20 cellular contexts compared by ENCODE assay signal in the genomic region with DNA sequence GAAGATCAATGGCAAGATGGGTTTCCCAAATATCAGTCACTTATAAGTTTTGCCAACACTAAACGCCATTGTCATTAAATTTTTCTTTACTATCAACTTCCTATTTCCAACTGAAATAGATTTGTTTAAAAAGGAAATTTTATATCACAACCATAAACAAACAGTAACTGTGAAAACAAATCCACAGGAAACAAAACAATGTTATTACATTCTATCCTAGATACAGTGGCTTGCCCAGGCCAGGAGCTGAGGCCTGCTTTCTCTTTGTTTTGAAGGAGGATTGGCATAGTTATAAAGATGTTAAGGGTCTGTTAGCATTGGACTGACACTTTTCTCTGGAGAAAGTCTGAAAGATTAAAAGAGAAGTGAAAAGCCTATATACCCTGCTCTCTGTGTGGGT. TPM values are rescaled to one million over a fixed set of nuclear protein-coding genes. Genes with fewer than 3 reads are reported as not detected.
DNase-seq lines count a peak whose midpoint lies in the region; ATAC-seq and TF ChIP-seq lines count a peak whose summit lies in the region.
"Had no signal": no experiment of that assay in that cellular context is flagged by ENCODE, and none has a peak within 500 bp of the region (broad histone marks: within the 10 kb centered on the region; RNA-seq: fewer than 3 reads in every experiment).

No MANE protein-coding gene starts in this region.

- intact Hi-C loops in CD8-positive, alpha-beta T cell (cut with DNase I, micrococcal nuclease), result no loop called here
- intact Hi-C loops in activated T-helper 2 cell treated with anti-CD3 and anti-CD28 coated beads, Interferon-gamma antibody, Interleukin-2, Interleukin-4, amounts not matched to agents 10 μg/mL and 5 μg/mL and 100 μg/mL, durations not matched to agents 14 hours and 24 hours and 36 hours (cut with micrococcal nuclease), result no loop called here
- intact Hi-C loops in naive thymus-derived CD4-positive, alpha-beta T cell (cut with micrococcal nuclease), result no loop called here

- no peak overlapping the region for H3K4me3 Mint-ChIP-seq in CD4-positive, CD25-positive, alpha-beta regulatory T cell
- H3K4me3 Mint-ChIP-seq in CD8-positive, alpha-beta T cell, result no peak overlapping the region
- no peak overlapping the region for H3K4me3 Mint-ChIP-seq in activated T-helper 2 cell treated with anti-CD3 and anti-CD28 coated beads, Interferon-gamma antibody, Interleukin-2, Interleukin-4, amounts not matched to agents 10 μg/mL and 5 μg/mL and 100 μg/mL, durations not matched to agents 14 hours and 24 hours and 36 hours (ENCODE audit: low read depth)
- H3K4me3 Mint-ChIP-seq in naive thymus-derived CD4-positive, alpha-beta T cell, result no peak overlapping the region
- H3K4me3 Mint-ChIP-seq: endodermal cell had no signal

- H3K9me3 ChIP-seq in CD4-positive, CD25-positive, alpha-beta regulatory T cell (ENCODE audit: control insufficient read depth in 2 of 2, low read length in 2 of 2), result no peaks in the 10 kb centered on the region
- H3K9me3 ChIP-seq in CD8-positive, alpha-beta T cell (ENCODE audit: low read length), result no peaks in the 10 kb centered on the region
- H3K9me3 ChIP-seq in naive thymus-derived CD4-positive, alpha-beta T cell (ENCODE audit: control insufficient read depth in 2 of 3, low read length in 3 of 3), result no peaks in the 10 kb centered on the region
- H3K9me3 ChIP-seq: ascending aorta, left lung, mucosa of descending colon, thyroid gland had no signal

- H3K27ac ChIP-seq in CD4-positive, CD25-positive, alpha-beta regulatory T cell (ENCODE audit: insufficient read depth, low read length, poor library complexity, severe bottlenecking), result no peak overlapping the region
- H3K27ac ChIP-seq in CD8-positive, alpha-beta T cell (ENCODE audit: low read depth, low read length), result no peak overlapping the region
- H3K27ac ChIP-seq in naive thymus-derived CD4-positive, alpha-beta T cell (ENCODE audit: low read depth, low read length), result no peak overlapping the region
- H3K27ac ChIP-seq: ascending aorta, KMS-11, thyroid gland had no signal

- no peak for TF ChIP-seq CTCF in CD8-positive, alpha-beta T cell (IDR thresholded peaks at IDR 0.05)

- peaks cover 40% of the 10 kb centered on the region for H3K36me3 ChIP-seq in CD4-positive, CD25-positive, alpha-beta regulatory T cell (ENCODE audit: control insufficient read depth, insufficient read depth, low read length)
- H3K36me3 ChIP-seq in CD8-positive, alpha-beta T cell (ENCODE audit: insufficient read depth, low read length), result peaks cover 3% of the 10 kb centered on the region
- peaks cover 0 to 20% (median 4%) of the 10 kb centered on the region in 3 experiments for H3K36me3 ChIP-seq in naive thymus-derived CD4-positive, alpha-beta T cell (ENCODE audit: control insufficient read depth in 2 of 3, insufficient read depth in 3 of 3, low read length in 3 of 3)
- H3K36me3 ChIP-seq: ascending aorta, left lung, thyroid gland had no signal

- no peak overlapping the region for H3K4me3 ChIP-seq in CD4-positive, CD25-positive, alpha-beta regulatory T cell (ENCODE audit: low read depth, low read length)
- H3K4me3 ChIP-seq in CD8-positive, alpha-beta T cell (ENCODE audit: low read depth, low read length), result no peak overlapping the region
- no peak overlapping the region for H3K4me3 ChIP-seq in naive thymus-derived CD4-positive, alpha-beta T cell (ENCODE audit: low read length)
- H3K4me3 ChIP-seq: ascending aorta, left lung, mucosa of descending colon, thyroid gland had no signal

- no peaks in the 10 kb centered on the region for H3K27me3 Mint-ChIP-seq in CD4-positive, CD25-positive, alpha-beta regulatory T cell
- H3K27me3 Mint-ChIP-seq in CD8-positive, alpha-beta T cell (ENCODE audit: low read depth), result no peaks in the 10 kb centered on the region
- no peaks in the 10 kb centered on the region for H3K27me3 Mint-ChIP-seq in activated T-helper 2 cell treated with anti-CD3 and anti-CD28 coated beads, Interferon-gamma antibody, Interleukin-2, Interleukin-4, amounts not matched to agents 10 μg/mL and 5 μg/mL and 100 μg/mL, durations not matched to agents 14 hours and 24 hours and 36 hours (ENCODE audit: low read depth)
- H3K27me3 Mint-ChIP-seq in naive thymus-derived CD4-positive, alpha-beta T cell, result no peaks in the 10 kb centered on the region

- CTCF ChIA-PET in CD8-positive, alpha-beta T cell (lab: Charles Lee), result interaction anchor here (1.0 kb wide), 1 partner anchor 13 kb away, joined by 4 read pairs; no protein-coding TSS in a partner anchor
- CTCF ChIA-PET in naive thymus-derived CD4-positive, alpha-beta T cell (lab: Charles Lee), result no interaction called here

- H3K27me3 ChIP-seq in CD4-positive, CD25-positive, alpha-beta regulatory T cell (ENCODE audit: control insufficient read depth, insufficient read depth, low read length), result no peaks in the 10 kb centered on the region
- no peaks in the 10 kb centered on the region for H3K27me3 ChIP-seq in CD8-positive, alpha-beta T cell (ENCODE audit: insufficient read depth, low read length)
- H3K27me3 ChIP-seq in naive thymus-derived CD4-positive, alpha-beta T cell (ENCODE audit: control insufficient read depth in 2 of 2, insufficient read depth in 2 of 2, low read length in 2 of 2), result no peaks in the 10 kb centered on the region
- H3K27me3 ChIP-seq: ascending aorta, left lung, thyroid gland had no signal

- peak overlapping the region; percentile 83 to 92 (median 90) for H3K27ac Mint-ChIP-seq in CD4-positive, CD25-positive, alpha-beta regulatory T cell
- H3K27ac Mint-ChIP-seq in CD8-positive, alpha-beta T cell, result peak overlapping the region; percentile 55
- peak overlapping the region; percentile 73 for H3K27ac Mint-ChIP-seq in activated T-helper 2 cell treated with anti-CD3 and anti-CD28 coated beads, Interferon-gamma antibody, Interleukin-2, Interleukin-4, amounts not matched to agents 10 μg/mL and 5 μg/mL and 100 μg/mL, durations not matched to agents 14 hours and 24 hours and 36 hours
- H3K27ac Mint-ChIP-seq in naive thymus-derived CD4-positive, alpha-beta T cell, result peak overlapping the region in 7 of 9 donors; percentile 30 to 76 (median 49)
- H3K27ac Mint-ChIP-seq: endodermal cell had no signal

- no peaks in the 10 kb centered on the region for H3K9me3 Mint-ChIP-seq in CD4-positive, CD25-positive, alpha-beta regulatory T cell
- H3K9me3 Mint-ChIP-seq in CD8-positive, alpha-beta T cell, result no peaks in the 10 kb centered on the region
- no peaks in the 10 kb centered on the region for H3K9me3 Mint-ChIP-seq in activated T-helper 2 cell treated with anti-CD3 and anti-CD28 coated beads, Interferon-gamma antibody, Interleukin-2, Interleukin-4, amounts not matched to agents 10 μg/mL and 5 μg/mL and 100 μg/mL, durations not matched to agents 14 hours and 24 hours and 36 hours
- H3K9me3 Mint-ChIP-seq in naive thymus-derived CD4-positive, alpha-beta T cell, result peaks cover 0 to 2% (median 0%) of the 10 kb centered on the region in 11 donors
- H3K9me3 Mint-ChIP-seq: endodermal cell had no signal

- POLR2A ChIA-PET in CD8-positive, alpha-beta T cell (lab: Charles Lee), result no interaction called here
- POLR2A ChIA-PET in naive thymus-derived CD4-positive, alpha-beta T cell (lab: Charles Lee), result no interaction called here

- H3K36me3 Mint-ChIP-seq in CD4-positive, CD25-positive, alpha-beta regulatory T cell, result peaks cover 42% of the 10 kb centered on the region
- peaks cover 69% of the 10 kb centered on the region for H3K36me3 Mint-ChIP-seq in CD8-positive, alpha-beta T cell
- peaks cover 86% of the 10 kb centered on the region for H3K36me3 Mint-ChIP-seq in activated T-helper 2 cell treated with anti-CD3 and anti-CD28 coated beads, Interferon-gamma antibody, Interleukin-2, Interleukin-4, amounts not matched to agents 10 μg/mL and 5 μg/mL and 100 μg/mL, durations not matched to agents 14 hours and 24 hours and 36 hours (ENCODE audit: low read depth)
- peaks cover 4 to 48% (median 20%) of the 10 kb centered on the region in 5 donors for H3K36me3 Mint-ChIP-seq in naive thymus-derived CD4-positive, alpha-beta T cell

- peaks cover 52% of the 10 kb centered on the region for H3K4me1 ChIP-seq in CD4-positive, CD25-positive, alpha-beta regulatory T cell (ENCODE audit: control insufficient read depth, insufficient read depth, low read length, poor library complexity, severe bottlenecking)
- H3K4me1 ChIP-seq in CD8-positive, alpha-beta T cell (ENCODE audit: insufficient read depth, low read length), result peaks cover 41% of the 10 kb centered on the region
- peaks cover 22 to 29% of the 10 kb centered on the region in 2 donors for H3K4me1 ChIP-seq in naive thymus-derived CD4-positive, alpha-beta T cell (ENCODE audit: control insufficient read depth in 2 of 2, insufficient read depth in 2 of 2, low read length in 2 of 2)
- H3K4me1 ChIP-seq: ascending aorta had no signal

- ATAC-seq in CD4-positive, CD25-positive, alpha-beta regulatory T cell (ENCODE audit: low read depth in 2 of 2), result no peak
- no peak for ATAC-seq in CD8-positive, alpha-beta T cell
- ATAC-seq in naive thymus-derived CD4-positive, alpha-beta T cell, result no peak
- ATAC-seq in GM18861 (IDR thresholded peaks at IDR 0.05; ENCODE audit: unreplicated experiment), result no peak
- ATAC-seq: left lung, mucosa of descending colon had no signal

- peaks cover 20 to 93% (median 66%) of the 10 kb centered on the region in 4 donors for H3K4me1 Mint-ChIP-seq in CD4-positive, CD25-positive, alpha-beta regulatory T cell
- peaks cover 84% of the 10 kb centered on the region for H3K4me1 Mint-ChIP-seq in CD8-positive, alpha-beta T cell (ENCODE audit: low read depth)
- peaks cover 76% of the 10 kb centered on the region for H3K4me1 Mint-ChIP-seq in activated T-helper 2 cell treated with anti-CD3 and anti-CD28 coated beads, Interferon-gamma antibody, Interleukin-2, Interleukin-4, amounts not matched to agents 10 μg/mL and 5 μg/mL and 100 μg/mL, durations not matched to agents 14 hours and 24 hours and 36 hours (ENCODE audit: low read depth)
- peaks cover 33 to 84% (median 75%) of the 10 kb centered on the region in 7 donors for H3K4me1 Mint-ChIP-seq in naive thymus-derived CD4-positive, alpha-beta T cell

- DNase-seq in CD4-positive, CD25-positive, alpha-beta regulatory T cell, result no peak
- no peak for DNase-seq in CD8-positive, alpha-beta T cell
- no peak for DNase-seq in activated T-helper 2 cell treated with anti-CD3 and anti-CD28 coated beads, Interferon-gamma antibody, Interleukin-2, Interleukin-4, amounts not matched to agents 10 μg/mL and 5 μg/mL and 100 μg/mL, durations not matched to agents 14 hours and 24 hours and 36 hours (ENCODE audit: low spot score)
- DNase-seq in naive thymus-derived CD4-positive, alpha-beta T cell, result no peak
- no peak for DNase-seq in pons (ENCODE audit: low spot score)
- no peak for DNase-seq in NK-92 (lab: John Stamatoyannopoulos, UW; ENCODE audit: unreplicated experiment)
- DNase-seq: EL, endodermal cell, left lung, mucosa of descending colon, MV-4-11, NCI-H1930, NCI-H510A, nucleus accumbens, retina, RPMI8226, thyroid gland had no signal

RNA-seq across cellular contexts. Expression of gene PPP1R16B, which starts 24.9 kb away (rescaled TPM):
- total RNA-seq in CD4-positive, CD25-positive, alpha-beta regulatory T cell, result 84.1 TPM
- polyA plus RNA-seq in CD4-positive, CD25-positive, alpha-beta regulatory T cell, result 10 to 100 TPM; 16.5 to 26.8 (median 25.0) TPM
- 100 to 1,000 TPM; 128 to 129 TPM for total RNA-seq in CD8-positive, alpha-beta T cell
- 109 and 111 TPM in 2 replicates for total RNA-seq in activated T-helper 2 cell treated with anti-CD3 and anti-CD28 coated beads, Interferon-gamma antibody, Interleukin-2, Interleukin-4, amounts not matched to agents 10 μg/mL and 5 μg/mL and 100 μg/mL, durations not matched to agents 14 hours and 24 hours and 36 hours
- 10 to 100 TPM; 20.8 to 75.4 (median 22.0) TPM for total RNA-seq in naive thymus-derived CD4-positive, alpha-beta T cell
- polyA plus RNA-seq in naive thymus-derived CD4-positive, alpha-beta T cell, result 10 to 100 TPM; 11.4 to 19.8 TPM
